9 cellular contexts compared by ENCODE assay signal in genomic region chr9:137757613-137758029, GRCh38.
DNase-seq lines count a peak whose midpoint lies in the region; ATAC-seq and TF ChIP-seq lines count a peak whose summit lies in the region.
"Had no signal": no experiment of that assay in that cellular context is flagged by ENCODE, and none has a peak within 500 bp of the region (broad histone marks: within the 10 kb centered on the region; RNA-seq: fewer than 3 reads in every experiment).

No MANE protein-coding gene starts in this region.

- no peaks in the 10 kb centered on the region for H3K27me3 Mint-ChIP-seq in activated B cell treated with CpG ODN at 0.5 μM for 24 hours

- in situ Hi-C loops in ACHN (cut with HindIII; ENCODE audit: low pct_ligation_motif_present, low pct_unique_long_range_greater_than_20kb, low sequenced_read_pairs) = no loop called here

- H3K36me3 Mint-ChIP-seq in activated B cell treated with CpG ODN at 0.5 μM for 24 hours (ENCODE audit: low read depth) = peaks cover 83% of the 10 kb centered on the region

- H3K9me3 Mint-ChIP-seq in activated B cell treated with CpG ODN at 0.5 μM for 24 hours = peaks cover 9% of the 10 kb centered on the region

- DNase-seq in ACHN (peak; percentile 2), activated B cell treated with CpG ODN at 0.5 μM for 24 hours (peak; percentile 46), foreskin fibroblast (peak; percentile 57 to 72), NOMO-1 treated with DMSO at 0.1 percent for 48 hours (lab: John Stamatoyannopoulos, UW; ENCODE audit: unreplicated experiment) (no peak), left cardiac atrium (no peak), cerebellar nuclear complex (lab: John Stamatoyannopoulos, UW) (no peak)
- DNase-seq: DND-41 had no signal

- intact Hi-C loops in activated B cell treated with CpG ODN at 0.5 μM for 24 hours (cut with micrococcal nuclease) (no loop called here), left cardiac atrium (cut with DNase I) (no loop called here)

- TF ChIP-seq CTCF in activated B cell treated with CpG ODN at 0.5 μM for 24 hours (IDR thresholded peaks at IDR 0.05) (no peak), foreskin fibroblast (IDR thresholded peaks at IDR 0.05; ENCODE audit: low read depth, low read length) (no peak)

- ATAC-seq in GM21723 (IDR thresholded peaks at IDR 0.05; ENCODE audit: unreplicated experiment) (peak; percentile 36), activated B cell treated with CpG ODN at 0.5 μM for 24 hours (ENCODE audit: low read depth) (peak; percentile 30), HG02884 (IDR thresholded peaks at IDR 0.05; ENCODE audit: unreplicated experiment) (no peak), left cardiac atrium (no peak)

- H3K4me3 ChIP-seq in foreskin fibroblast (ENCODE audit: low read depth in 1 of 2, low read length in 2 of 2) = no peak overlapping the region

- peak overlapping the region; percentile 64 for H3K4me3 Mint-ChIP-seq in activated B cell treated with CpG ODN at 0.5 μM for 24 hours

- peaks cover 65% of the 10 kb centered on the region for H3K4me1 Mint-ChIP-seq in activated B cell treated with CpG ODN at 0.5 μM for 24 hours

- POLR2A ChIA-PET in activated B cell treated with CpG ODN at 0.5 μM for 24 hours (lab: Charles Lee) = interaction anchor here (0.8 to 7.0 kb wide), 4 partner anchors 12 to 205 kb away, joined by 3 to 103 read pairs (median 4); partner anchors contain the start of gene MRPL41

- CTCF ChIA-PET in activated B cell treated with CpG ODN at 0.5 μM for 24 hours (lab: Charles Lee) = no interaction called here

- peak overlapping the region; percentile 99 for H3K27ac Mint-ChIP-seq in activated B cell treated with CpG ODN at 0.5 μM for 24 hours

Comparison
In these comparisons a context has a peak if more than half of its experiments do, and no peak if none do; other contexts are left out.
1. DNase-seq: peak in ACHN (single experiment), activated B cell treated with CpG ODN at 0.5 μM for 24 hours (single experiment) and foreskin fibroblast (2 of 2); none in NOMO-1 treated with DMSO at 0.1 percent for 48 hours (single experiment), left cardiac atrium (single experiment) and cerebellar nuclear complex (0 of 2).
2. ATAC-seq: peak in GM21723 (single experiment) and activated B cell treated with CpG ODN at 0.5 μM for 24 hours (single experiment); none in HG02884 (single experiment) and left cardiac atrium (0 of 2).